8 cellular contexts compared by ENCODE assay signal in genomic region chr12:27779837-27780611, GRCh38. TPM values are rescaled to one million over a fixed set of nuclear protein-coding genes. Genes with fewer than 3 reads are reported as not detected.
DNase-seq lines count a peak whose midpoint lies in the region; ATAC-seq, FAIRE-seq and TF ChIP-seq lines count a peak whose summit lies in the region.

Gene KLHL42 (plus strand): TSS chr12:27780233. CDS start chr12:27780331, 98 bp downstream.
Gene MANSC4 (minus strand): TSS chr12:27780236. CDS start chr12:27771276, 8,960 bp downstream.

- H3K27ac ChIP-seq in A549: peak within 1 kb of the TSS; percentile 92 to 97

- 3% methylated on average over 36 of the region's 108 CpGs for WGBS in A549 (ENCODE audit: missing lambda C conversion rate)

- peaks cover 25% of the 10 kb centered on the region for H3K4me1 ChIP-seq in A549

- TF ChIP-seq EP300 in A549 (IDR thresholded peaks at IDR 0.05): no peak

- peak; percentile 87 to 90 for ATAC-seq in A549
- ATAC-seq in GM18519 (IDR thresholded peaks at IDR 0.05; ENCODE audit: low FRiP score, unreplicated experiment): peak; percentile 56
- ATAC-seq in HG03025 (IDR thresholded peaks at IDR 0.05; ENCODE audit: low FRiP score, unreplicated experiment): peak; percentile 77
- ATAC-seq in activated CD4-positive, CD25-positive, alpha-beta regulatory T cell treated with anti-CD3 and anti-CD28 coated beads, Interleukin-2, amount 50 U/mL, for 24 hours: peak; percentile 84 to 86

- H3K4me3 ChIP-seq in A549: peak within 1 kb of the TSS; percentile 66

- 0 out of 3 replicates have a peak, but pooled peaks have one; percentile 7 for TF ChIP-seq CTCF in A549 (IDR thresholded peaks at IDR 0.05)

- POLR2A ChIA-PET in A549 (lab: Yijun Ruan, JAX): interaction anchor here (0.5 to 2.4 kb wide), 12 partner anchors 9 to 411 kb away, joined by 3 to 15 read pairs (median 4); partner anchors contain the start of gene CCDC91

- DNase-seq in A549 (ENCODE audit: low read depth in 1 of 2, low spot score in 1 of 2) (peak; percentile 43 to 75), NCI-H2171 (lab: John Stamatoyannopoulos, UW) (peak; percentile 100), cerebellum (ENCODE audit: low spot score) (peak; percentile 75), kidney tubule cell (ENCODE audit: low spot score) (peak; percentile 77)
- DNase-seq in stimulated activated CD4-positive, alpha-beta T cell treated with anti-CD3 and anti-CD28 coated beads, Interleukin-1b, Interleukin-23, amount 100 ng/mL, for 1 hour (ENCODE audit: low read depth in 2 of 2): peak; percentile 13 to 30

- peak; percentile 55 for TF ChIP-seq POLR2A in A549 (IDR thresholded peaks at IDR 0.05; ENCODE audit: low read length)

- no peak for TF ChIP-seq RAD21 in A549 (conservative IDR thresholded peaks at IDR 0.05 in 1 of 2, IDR thresholded peaks at IDR 0.05 in 1 of 2)

- peak within 1 kb of the TSS; percentile 97 for H3K4me2 ChIP-seq in A549

- no peak for FAIRE-seq in A549 (lab: Jason Lieb, UNC)

- CTCF ChIA-PET in A549 (lab: Yijun Ruan, JAX): interaction anchor here (0.6 to 3.0 kb wide), 10 partner anchors 9 to 160 kb away, joined by 3 to 9 read pairs (median 5); no protein-coding TSS in a partner anchor

- H3K9me3 ChIP-seq in A549: no peaks in the 10 kb centered on the region

TF ChIP-seq in A549, 52 proteins besides CTCF, POLR2A, EP300 and RAD21:
- 0 out of 2 replicates have a peak, but pooled peaks have one; percentile 14 for TF ChIP-seq E2F6 (IDR thresholded peaks at IDR 0.05; ENCODE audit: borderline replicate concordance, low read depth)
- peak; percentile 70 for TF ChIP-seq MAX (IDR thresholded peaks at IDR 0.05)
- no peak for TF ChIP-seq EHMT2 (IDR thresholded peaks at IDR 0.05; ENCODE audit: low read depth)
- TF ChIP-seq ZC3H11A (IDR thresholded peaks at IDR 0.05): no peak
- TF ChIP-seq JUNB (IDR thresholded peaks at IDR 0.05): no peak
- TF ChIP-seq FOXS1 (CRISPR knock-in tag; IDR thresholded peaks at IDR 0.05): no peak
- TF ChIP-seq RCOR1 (IDR thresholded peaks at IDR 0.05; ENCODE audit: low read depth, low read length): no peak
- no peak for TF ChIP-seq RNF2 (IDR thresholded peaks at IDR 0.05; ENCODE audit: borderline replicate concordance, low read depth)
- TF ChIP-seq CBX8 (IDR thresholded peaks at IDR 0.05): no peak
- TF ChIP-seq BCL3 (IDR thresholded peaks at IDR 0.05): peak; percentile 89; the same call in 2 of the 3 replicates
- no peak for TF ChIP-seq RFX5 (IDR thresholded peaks at IDR 0.05)
- TF ChIP-seq MYC (IDR thresholded peaks at IDR 0.05; ENCODE audit: borderline replicate concordance, low read length): peak; percentile 58
- TF ChIP-seq HOXB5 (CRISPR knock-in tag; IDR thresholded peaks at IDR 0.05): no peak
- TF ChIP-seq ESRRA (IDR thresholded peaks at IDR 0.05; ENCODE audit: borderline replicate concordance, low read length): no peak
- TF ChIP-seq KDM1A (IDR thresholded peaks at IDR 0.05; ENCODE audit: low read depth): no peak
- peak; percentile 72; the same call in 1 of the 2 replicates for TF ChIP-seq PHF8 (IDR thresholded peaks at IDR 0.05; ENCODE audit: borderline replicate concordance, low read depth)
- no peak for TF ChIP-seq MAFK (IDR thresholded peaks at IDR 0.05; ENCODE audit: partially characterized antibody)
- TF ChIP-seq JUN (IDR thresholded peaks at IDR 0.05): peak; percentile 39 to 70; a peak in 3 of 5 replicates
- TF ChIP-seq USF2 (IDR thresholded peaks at IDR 0.05): no peak

RNA-seq across cellular contexts. Expression of gene KLHL42, which starts in this region (rescaled TPM):
- 24.0 and 29.1 TPM in 2 replicates for polyA plus RNA-seq in A549 (2011; rRNA removed)
- polyA plus RNA-seq in A549 (2012; cell fraction: cytosol; rRNA removed): 13.9 and 18.3 TPM in 2 replicates
- 31.9 and 38.3 TPM in 2 replicates for polyA plus RNA-seq in A549 (2012; cell fraction: nucleus; rRNA removed)
- 15.2 to 15.5 TPM (median 15.4 TPM) in 3 replicates for polyA plus RNA-seq in A549 (2017; fragmentation: RNase III; extraction: RNeasy Plus Mini Kit Qiagen cat#74134 plus additional on column Dnase treatment)
- polyA minus RNA-seq in A549 (2011; rRNA and poly(A)+ RNA removed): 68.8 and 72.2 TPM in 2 replicates
- 59.2 TPM for total RNA-seq in cerebellum

RNA-seq across cellular contexts. Expression of gene MANSC4, which starts in this region (rescaled TPM):
- 0.09 and 0.21 TPM in 2 replicates for polyA plus RNA-seq in A549 (2011; rRNA removed)
- not detected in 2 replicates for polyA plus RNA-seq in A549 (2012; cell fraction: cytosol; rRNA removed)
- not detected in 2 replicates for polyA plus RNA-seq in A549 (2012; cell fraction: nucleus; rRNA removed)
- polyA plus RNA-seq in A549 (2017; fragmentation: RNase III; extraction: RNeasy Plus Mini Kit Qiagen cat#74134 plus additional on column Dnase treatment): 0.12 to 0.16 TPM in 2 of 3 replicates, not detected in the other
- not detected in 2 replicates for polyA minus RNA-seq in A549 (2011; rRNA and poly(A)+ RNA removed)
- total RNA-seq in cerebellum: 0.27 TPM

Comparison
In these comparisons a context has a peak if more than half of its experiments do, and no peak if none do; other contexts are left out.
1. Peak in every context shown above with its lines: DNase-seq, ATAC-seq, H3K4me3 ChIP-seq and H3K27ac ChIP-seq.
2. DNase-seq: peak in every context shown above with its lines; median percentile 100 in NCI-H2171; 77 in kidney tubule cell; 75 in cerebellum; 59 in A549; 22 in stimulated activated CD4-positive, alpha-beta T cell treated with anti-CD3 and anti-CD28 coated beads, Interleukin-1b, Interleukin-23, amount 100 ng/mL, for 1 hour.